In the genomic region with DNA sequence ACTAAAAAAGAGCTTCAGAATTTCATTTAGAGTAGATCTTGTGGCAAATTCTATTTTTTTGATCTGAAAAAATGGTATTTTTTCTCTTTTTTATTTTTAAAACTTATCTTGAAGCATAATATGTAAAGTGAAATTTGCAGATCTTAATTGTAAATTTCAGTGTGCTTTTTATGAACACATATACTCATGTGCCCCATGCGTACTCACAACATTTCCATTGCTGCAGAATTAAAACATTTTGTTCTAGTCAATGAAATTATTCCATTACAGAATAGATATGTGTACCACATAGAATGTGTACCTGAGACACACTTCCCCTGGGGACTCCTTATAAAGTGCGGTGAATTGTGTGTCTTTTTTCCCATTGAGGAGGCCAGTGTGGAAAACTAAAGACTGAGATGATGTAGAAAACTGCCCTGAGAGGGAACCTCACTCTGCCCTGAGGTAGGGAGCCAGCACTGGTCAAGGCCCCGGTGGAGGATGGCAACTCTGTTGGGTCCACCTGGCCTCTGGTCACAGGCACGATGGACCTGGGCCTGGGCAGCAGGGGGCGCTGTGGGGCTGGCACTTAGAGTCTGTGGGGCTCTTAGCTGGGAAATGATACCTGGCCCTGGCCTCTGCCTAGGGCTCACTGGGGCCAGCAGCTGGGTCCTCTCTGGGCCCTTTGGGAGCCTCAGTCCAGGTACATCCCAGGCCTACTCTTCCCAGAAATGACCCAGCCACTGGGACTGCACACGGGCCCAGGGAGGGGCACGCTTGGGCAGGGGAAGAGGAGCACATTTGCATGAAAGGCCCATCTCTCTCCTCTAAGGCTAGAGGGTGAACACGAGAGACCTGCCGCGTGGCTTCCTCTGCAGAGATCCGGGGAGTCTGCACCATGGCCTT, we compare ENCODE assay signal across 8 cellular contexts.
DNase-seq lines count a peak whose midpoint lies in the region; ATAC-seq and TF ChIP-seq lines count a peak whose summit lies in the region.

No MANE protein-coding gene starts in this region.

- H3K27ac ChIP-seq in CD4-positive, alpha-beta T cell (ENCODE audit: low read depth, low read length): no peak overlapping the region
- peak overlapping the region; percentile 73 for H3K27ac ChIP-seq in RWPE1
- H3K27ac ChIP-seq in angular gyrus (ENCODE audit: low read depth, low read length): peak overlapping the region; percentile 57

- CTCF ChIA-PET in CD4-positive, alpha-beta T cell (lab: Charles Lee): interaction anchor here (1.4 kb wide), 1 partner anchor 16 kb away, joined by 3 read pairs; no protein-coding TSS in a partner anchor
- CTCF ChIA-PET in RWPE1 (lab: Yijun Ruan, JAX): interaction anchor here (0.6 to 1.2 kb wide), 9 partner anchors 9 to 362 kb away, joined by 3 to 6 read pairs (median 3); no protein-coding TSS in a partner anchor

- no peaks in the 10 kb centered on the region for H3K4me1 Mint-ChIP-seq in CD4-positive, alpha-beta T cell (ENCODE audit: low read depth)

- DNase-seq in CD4-positive, alpha-beta T cell: peak; percentile 8 to 42 (median 16)
- DNase-seq in H7 (peak; percentile 90), RWPE1 (ENCODE audit: low spot score) (peak; percentile 41), iPS-NIHi7 (ENCODE audit: extremely low spot score) (peak; percentile 93), DMS79 treated with DMSO at 0.1 percent for 48 hours (lab: John Stamatoyannopoulos, UW) (no peak)
- DNase-seq in stimulated activated CD4-positive, alpha-beta T cell treated with anti-CD3 and anti-CD28 coated beads, Interleukin-1b, Interleukin-23, amount 100 ng/mL, for 4 hours (ENCODE audit: low read depth in 2 of 2): peak; percentile 16 to 41

- no peak overlapping the region for H3K4me3 ChIP-seq in H7 (ENCODE audit: insufficient read depth, low read depth, low read length)

- TF ChIP-seq CTCF in CD4-positive, alpha-beta T cell (IDR thresholded peaks at IDR 0.05): peak; percentile 28
- peak; percentile 52 for TF ChIP-seq CTCF in RWPE1 (conservative IDR thresholded peaks at IDR 0.05; ENCODE audit: low read depth)

- H3K36me3 Mint-ChIP-seq in CD4-positive, alpha-beta T cell (ENCODE audit: low read depth): no peaks in the 10 kb centered on the region

- no peak overlapping the region for H3K27ac Mint-ChIP-seq in CD4-positive, alpha-beta T cell

- intact Hi-C loops in CD4-positive, alpha-beta T cell (cut with DNase I, micrococcal nuclease): no loop called here

- H3K4me3 Mint-ChIP-seq in CD4-positive, alpha-beta T cell: no peak overlapping the region

- peaks cover 28% of the 10 kb centered on the region for H3K27me3 Mint-ChIP-seq in CD4-positive, alpha-beta T cell

- POLR2A ChIA-PET in CD4-positive, alpha-beta T cell (lab: Charles Lee): no interaction called here
- POLR2A ChIA-PET in RWPE1 (lab: Yijun Ruan, JAX; ENCODE audit: low non-redundant PET): no interaction called here

- peaks cover 15% of the 10 kb centered on the region for H3K27me3 ChIP-seq in CD4-positive, alpha-beta T cell (ENCODE audit: control insufficient read depth, insufficient read depth, low read length)
- peaks cover 84% of the 10 kb centered on the region for H3K27me3 ChIP-seq in H7 (ENCODE audit: control insufficient read depth, insufficient read depth, low read length)

- ATAC-seq in CD4-positive, alpha-beta T cell (ENCODE audit: poor library complexity): no peak
- no peak for ATAC-seq in HG03432 (IDR thresholded peaks at IDR 0.05; ENCODE audit: unreplicated experiment)

- H3K9me3 Mint-ChIP-seq in CD4-positive, alpha-beta T cell: no peaks in the 10 kb centered on the region

- H3K36me3 ChIP-seq in H7 (replicated peaks; ENCODE audit: control insufficient read depth, insufficient read depth, low read length): no peaks in the 10 kb centered on the region

- no peaks in the 10 kb centered on the region for H3K9me3 ChIP-seq in CD4-positive, alpha-beta T cell (ENCODE audit: control insufficient read depth, low read length)
